8 cellular contexts compared by ENCODE assay signal in the genomic region with DNA sequence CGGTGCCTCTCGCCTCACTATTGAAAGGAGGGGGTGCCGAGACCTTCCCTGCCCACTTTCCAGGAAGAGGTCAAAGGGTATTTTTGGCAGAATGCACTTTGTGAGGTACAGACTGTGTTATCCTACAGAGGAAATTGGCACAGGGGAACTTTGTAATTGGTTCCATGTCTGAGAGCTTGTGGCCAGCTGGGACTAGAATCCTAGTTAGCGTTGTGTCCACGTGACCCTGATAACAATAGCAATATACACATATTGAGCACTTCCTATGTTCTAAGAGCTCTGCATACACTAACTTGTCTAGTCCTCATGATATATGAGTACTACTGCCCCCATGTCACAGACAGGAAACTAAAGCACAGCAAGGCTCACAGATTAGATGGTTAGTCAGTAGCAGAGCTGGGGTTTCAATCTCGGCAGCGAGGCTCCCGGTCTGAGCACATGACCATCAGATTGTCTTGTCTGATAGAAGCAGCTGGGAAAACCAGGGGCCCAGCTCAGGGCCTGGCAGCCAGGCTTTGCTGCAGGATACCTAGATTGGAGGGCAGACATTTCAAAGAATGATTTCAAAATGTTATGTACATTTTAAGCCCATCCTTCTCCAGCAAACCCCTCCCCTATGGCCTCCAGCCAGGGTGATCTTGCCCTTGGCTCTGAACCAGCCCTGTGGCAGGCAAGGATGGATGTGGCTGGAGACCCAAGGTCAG. TPM values are rescaled to one million over a fixed set of nuclear protein-coding genes. Genes with fewer than 3 reads are reported as not detected.
DNase-seq lines count a peak whose midpoint lies in the region; ATAC-seq and TF ChIP-seq lines count a peak whose summit lies in the region.

No MANE protein-coding gene starts in this region.

- H3K36me3 Mint-ChIP-seq in Caco-2 (ENCODE audit: insufficient read depth, unreplicated experiment) (peaks cover 7% of the 10 kb centered on the region), immature natural killer cell (peaks cover 10 to 27% (median 10%) of the 10 kb centered on the region in 3 donors)

- H3K4me3 ChIP-seq in Caco-2 (ENCODE audit: low read depth, low read length) (peak overlapping the region; percentile 90), PC-9 (peak overlapping the region; percentile 73), adipocyte (ENCODE audit: low read length) (peak overlapping the region; percentile 78)

- TF ChIP-seq CTCF in Caco-2 (IDR thresholded peaks at IDR 0.05; ENCODE audit: insufficient read depth in 1 of 2, low read depth in 1 of 2, low read length in 1 of 2, severe bottlenecking in 1 of 2, unreplicated experiment in 1 of 2) (no peak), PC-9 (conservative IDR thresholded peaks at IDR 0.05) (no peak)

- CTCF ChIA-PET in Caco-2 (lab: Charles Lee): interaction anchor here (0.5 to 2.3 kb wide), 7 partner anchors 8 to 1422 kb away, joined by 3 to 7 read pairs (median 3); no protein-coding TSS in a partner anchor
- CTCF ChIA-PET in PC-9 (lab: Charles Lee): interaction anchor here (0.6 kb wide), 1 partner anchor 230 kb away, joined by 3 read pairs; no protein-coding TSS in a partner anchor

- H3K4me2 ChIP-seq in PC-9: peak overlapping the region; percentile 80

- H3K9me2 ChIP-seq in PC-9 (ENCODE audit: insufficient read depth): no peaks in the 10 kb centered on the region

- peaks cover 12% of the 10 kb centered on the region for H3K4me1 Mint-ChIP-seq in Caco-2 (ENCODE audit: low read depth, unreplicated experiment)
- peaks cover 61 to 64% of the 10 kb centered on the region in 2 donors for H3K4me1 Mint-ChIP-seq in immature natural killer cell

- H3K9me3 ChIP-seq in Caco-2: no peaks in the 10 kb centered on the region
- H3K9me3 ChIP-seq in PC-9 (ENCODE audit: insufficient read depth, low read depth): no peaks in the 10 kb centered on the region
- no peaks in the 10 kb centered on the region for H3K9me3 ChIP-seq in adipocyte (ENCODE audit: control insufficient read depth, low read length)

- peak overlapping the region; percentile 84 for H3K9ac ChIP-seq in adipocyte (ENCODE audit: low read length)

- ATAC-seq in GM19467 (IDR thresholded peaks at IDR 0.05; ENCODE audit: unreplicated experiment): peak; percentile 86
- peak; percentile 85 for ATAC-seq in HG03469 (IDR thresholded peaks at IDR 0.05; ENCODE audit: unreplicated experiment)

- H3K4me3 Mint-ChIP-seq in Caco-2 (ENCODE audit: unreplicated experiment): peak overlapping the region; percentile 82
- peak overlapping the region; percentile 88 to 91 (median 89) for H3K4me3 Mint-ChIP-seq in immature natural killer cell

- H3K27ac ChIP-seq in PC-9: peak overlapping the region; percentile 64

- H3K27me3 Mint-ChIP-seq in Caco-2 (ENCODE audit: insufficient read depth, unreplicated experiment) (no peaks in the 10 kb centered on the region), immature natural killer cell (ENCODE audit: low read depth in 3 of 3) (peaks cover 3 to 7% (median 6%) of the 10 kb centered on the region in 3 donors)

- intact Hi-C loops in Caco-2 (cut with micrococcal nuclease; ENCODE audit: unreplicated experiment) (loop anchor here (1.0 kb wide), 1 partner anchor 65 kb away; a partner anchor contains a TSS), PC-9 (cut with micrococcal nuclease; ENCODE audit: unreplicated experiment) (loop anchor here (2.0 kb wide), 2 partner anchors 23 to 65 kb away; a partner anchor contains a TSS)

- peak in 1 of 2 experiments; percentile 33 for DNase-seq in Caco-2
- DNase-seq in PC-9: peak; percentile 57 to 69
- DNase-seq in adipocyte (ENCODE audit: low read depth): peak; percentile 42
- peak; percentile 49 to 59 (median 50) for DNase-seq in immature natural killer cell
- DNase-seq in stimulated activated CD4-positive, alpha-beta T cell treated with anti-CD3 and anti-CD28 coated beads, Interleukin-15, amount 100 ng/mL, for 48 hours (ENCODE audit: low read depth in 2 of 2): peak; percentile 52 to 54
- no peak for DNase-seq in ecto neural progenitor cell (ENCODE audit: low spot score)

- no peaks in the 10 kb centered on the region for H3K9me3 Mint-ChIP-seq in Caco-2 (ENCODE audit: unreplicated experiment)
- H3K9me3 Mint-ChIP-seq in immature natural killer cell: no peaks in the 10 kb centered on the region

- H3K36me3 ChIP-seq in Caco-2 (ENCODE audit: control insufficient read depth, insufficient read depth, low read length) (peaks cover 8% of the 10 kb centered on the region), PC-9 (ENCODE audit: low read depth) (peaks cover 36% of the 10 kb centered on the region), adipocyte (ENCODE audit: control insufficient read depth, insufficient read depth, low read length, severe bottlenecking) (peaks cover 10% of the 10 kb centered on the region)

- POLR2A ChIA-PET in Caco-2 (lab: Charles Lee) (interaction anchor here (0.5 to 0.9 kb wide), 5 partner anchors 35 to 1064 kb away, joined by 3 to 10 read pairs (median 3); no protein-coding TSS in a partner anchor), PC-9 (lab: Charles Lee; ENCODE audit: unreplicated experiment) (interaction anchor here (0.5 to 0.7 kb wide), 5 partner anchors 102 to 1295 kb away, joined by 3 to 5 read pairs (median 3); a partner anchor contains a TSS)

- peaks cover 54% of the 10 kb centered on the region for H3F3A ChIP-seq in PC-9 (ENCODE audit: insufficient read depth, low read depth)

- BruUV-seq in Caco-2 (replicated peaks; lab: Mats Ljungman, UMichigan) (no TSS peak), PC-9 (replicated peaks; lab: Mats Ljungman, UMichigan) (no TSS peak)

- peaks cover 13% of the 10 kb centered on the region for H3K4me1 ChIP-seq in Caco-2
- peaks cover 50% of the 10 kb centered on the region for H3K4me1 ChIP-seq in PC-9 (replicated peaks; ENCODE audit: insufficient read depth)
- H3K4me1 ChIP-seq in adipocyte (ENCODE audit: control insufficient read depth, insufficient read depth, low read length): peaks cover 39% of the 10 kb centered on the region

- H3K27ac Mint-ChIP-seq in Caco-2 (ENCODE audit: unreplicated experiment) (peak overlapping the region; percentile 82), immature natural killer cell (peak overlapping the region; percentile 89 to 96 (median 94))

- H4K20me1 ChIP-seq in PC-9 (ENCODE audit: insufficient read depth): peaks cover 19% of the 10 kb centered on the region

- no peak overlapping the region for H2AFZ ChIP-seq in PC-9

- H3K27me3 ChIP-seq in Caco-2 (replicated peaks; ENCODE audit: control insufficient read depth, insufficient read depth, low read length) (no peaks in the 10 kb centered on the region), PC-9 (ENCODE audit: insufficient read depth, low read depth) (no peaks in the 10 kb centered on the region), adipocyte (replicated peaks; ENCODE audit: control insufficient read depth, insufficient read depth, low read length) (no peaks in the 10 kb centered on the region)

- H3K79me2 ChIP-seq in PC-9 (ENCODE audit: low read depth): peaks cover 68% of the 10 kb centered on the region

RNA-seq across cellular contexts. Expression of a gene that starts 1.4 kb away (rescaled TPM):
- total RNA-seq in Caco-2 (2022) (45.7 and 47.3 TPM in 2 replicates), PC-9 (2021) (141 and 146 TPM in 2 replicates)
- 10 to 100 TPM; 35.2 to 52.1 (median 38.4) TPM for polyA plus RNA-seq in immature natural killer cell
